22 cellular contexts compared by ENCODE assay signal in genomic region chr12:100214518-100214917, GRCh38. TPM values are rescaled to one million over a fixed set of nuclear protein-coding genes. Genes with fewer than 3 reads are reported as not detected.
"Had no signal": no experiment of that assay in that cellular context is flagged by ENCODE, and none has a peak within 500 bp of the region (broad histone marks: within the 10 kb centered on the region; RNA-seq: fewer than 3 reads in every experiment).

No MANE protein-coding gene starts in this region.

- DNase-seq: activated B cell treated with CpG ODN at 0.5 μM for 24 hours; activated CD4-positive, alpha-beta T cell treated with anti-CD3 and anti-CD28 coated beads, Interleukin-2, amount 10 ng/mL, durations not matched to agents 24 days and 14 days; activated CD8-positive, alpha-beta memory T cell treated with anti-CD3 and anti-CD28 coated beads, Interleukin-2, amount 50 U/mL, for 4 hours; activated CD8-positive, alpha-beta T cell treated with anti-CD3 and anti-CD28 coated beads for 36 hours; activated gamma-delta T cell treated with Interleukin-2 at 50 U/mL for 16 hours; activated T-cell treated with anti-CD3 and anti-CD28 coated beads, Interleukin-2, amount 50 U/mL, for 4 hours; aorta; brain microvascular endothelial cell; gastrocnemius medialis; head of caudate nucleus; left ventricle myocardium inferior; naive thymus-derived CD4-positive, alpha-beta T cell; sigmoid colon; stimulated activated CD4-positive, alpha-beta T cell treated with anti-CD3 and anti-CD28 coated beads, Interleukin-4, amount 100 ng/mL, for 4 hours; stimulated activated naive B cell treated with anti-CD40 and anti-IgM and Interleukin-4, amounts not matched to agents 10 μg/mL and 1 μg/mL and 100 μg/mL, for 72 hours had no signal

- H3K4me1 Mint-ChIP-seq: activated CD4-positive, alpha-beta T cell treated with anti-CD3 and anti-CD28 coated beads, Interleukin-2, amount 10 ng/mL, durations not matched to agents 24 days and 14 days; central memory CD8-positive, alpha-beta T cell had no signal

- H3K4me3 Mint-ChIP-seq: activated B cell treated with CpG ODN at 0.5 μM for 24 hours; activated CD4-positive, alpha-beta T cell treated with anti-CD3 and anti-CD28 coated beads, Interleukin-2, amount 10 ng/mL, durations not matched to agents 24 days and 14 days; activated CD8-positive, alpha-beta T cell treated with anti-CD3 and anti-CD28 coated beads for 36 hours; activated T-cell treated with anti-CD3 and anti-CD28 coated beads, Interleukin-2, amount 50 U/mL, for 4 hours; central memory CD8-positive, alpha-beta T cell; naive thymus-derived CD4-positive, alpha-beta T cell; stimulated activated naive B cell treated with anti-CD40 and anti-IgM and Interleukin-4, amounts not matched to agents 10 μg/mL and 1 μg/mL and 100 μg/mL, for 72 hours; T-helper 2 cell treated with Interferon-gamma antibody and Interleukin-4, amounts not matched to agents 5 μg/mL and 100 μg/mL, for 36 hours had no signal

- H3K79me2 ChIP-seq: parathyroid adenoma had no signal

- H3K27me3 ChIP-seq: brain microvascular endothelial cell, gastrocnemius medialis, sigmoid colon had no signal

- H3K4me3 ChIP-seq: coronary artery, gastrocnemius medialis, left ventricle myocardium inferior, sigmoid colon, SK-N-MC had no signal

- H3K4me1 ChIP-seq: gastrocnemius medialis, left ventricle myocardium inferior, parathyroid adenoma, sigmoid colon had no signal

- ATAC-seq: activated CD8-positive, alpha-beta T cell treated with anti-CD3 and anti-CD28 coated beads for 36 hours; activated T-cell treated with anti-CD3 and anti-CD28 coated beads, Interleukin-2, amount 50 U/mL, for 4 hours; gastrocnemius medialis; naive thymus-derived CD4-positive, alpha-beta T cell; stimulated activated naive B cell treated with anti-CD40 and anti-IgM and Interleukin-4, amounts not matched to agents 10 μg/mL and 1 μg/mL and 100 μg/mL, for 72 hours had no signal

- H3K27ac Mint-ChIP-seq: activated B cell treated with CpG ODN at 0.5 μM for 24 hours; activated CD4-positive, alpha-beta T cell treated with anti-CD3 and anti-CD28 coated beads, Interleukin-2, amount 10 ng/mL, durations not matched to agents 24 days and 14 days; activated CD8-positive, alpha-beta T cell treated with anti-CD3 and anti-CD28 coated beads for 36 hours; stimulated activated naive B cell treated with anti-CD40 and anti-IgM and Interleukin-4, amounts not matched to agents 10 μg/mL and 1 μg/mL and 100 μg/mL, for 72 hours; T-helper 2 cell treated with Interferon-gamma antibody and Interleukin-4, amounts not matched to agents 5 μg/mL and 100 μg/mL, for 36 hours had no signal

- FAIRE-seq: endometrium, TTC549 had no signal

- H3K27me3 Mint-ChIP-seq: activated B cell treated with CpG ODN at 0.5 μM for 24 hours; activated CD4-positive, alpha-beta T cell treated with anti-CD3 and anti-CD28 coated beads, Interleukin-2, amount 10 ng/mL, durations not matched to agents 24 days and 14 days; activated CD8-positive, alpha-beta T cell treated with anti-CD3 and anti-CD28 coated beads for 36 hours; central memory CD8-positive, alpha-beta T cell; naive thymus-derived CD4-positive, alpha-beta T cell; stimulated activated naive B cell treated with anti-CD40 and anti-IgM and Interleukin-4, amounts not matched to agents 10 μg/mL and 1 μg/mL and 100 μg/mL, for 72 hours had no signal

- H3K9ac ChIP-seq: parathyroid adenoma had no signal

- H3K9me3 ChIP-seq: gastrocnemius medialis, left ventricle myocardium inferior, sigmoid colon had no signal

- H2AFZ ChIP-seq: parathyroid adenoma had no signal

- H3K9me3 Mint-ChIP-seq: activated B cell treated with CpG ODN at 0.5 μM for 24 hours; activated CD4-positive, alpha-beta T cell treated with anti-CD3 and anti-CD28 coated beads, Interleukin-2, amount 10 ng/mL, durations not matched to agents 24 days and 14 days; activated CD8-positive, alpha-beta T cell treated with anti-CD3 and anti-CD28 coated beads for 36 hours; activated T-cell treated with anti-CD3 and anti-CD28 coated beads, Interleukin-2, amount 50 U/mL, for 4 hours; central memory CD8-positive, alpha-beta T cell; naive thymus-derived CD4-positive, alpha-beta T cell; stimulated activated naive B cell treated with anti-CD40 and anti-IgM and Interleukin-4, amounts not matched to agents 10 μg/mL and 1 μg/mL and 100 μg/mL, for 72 hours; T-helper 2 cell treated with Interferon-gamma antibody and Interleukin-4, amounts not matched to agents 5 μg/mL and 100 μg/mL, for 36 hours had no signal

- H3K27ac ChIP-seq: brain microvascular endothelial cell, coronary artery, left ventricle myocardium inferior, parathyroid adenoma, sigmoid colon, SK-N-MC had no signal

RNA-seq across cellular contexts. Expression of gene DEPDC4, which starts 52.4 kb away (rescaled TPM):
- total RNA-seq: gastrocnemius medialis had no signal
